21 cellular contexts compared by ENCODE assay signal in genomic region chr22:30233582-30233981, GRCh38. TPM values are rescaled to one million over a fixed set of nuclear protein-coding genes. Genes with fewer than 3 reads are reported as not detected.
"Had no signal": no experiment of that assay in that cellular context is flagged by ENCODE, and none has a peak within 500 bp of the region (broad histone marks: within the 10 kb centered on the region; RNA-seq: fewer than 3 reads in every experiment).

No MANE protein-coding gene starts in this region.

- H3K4me3 ChIP-seq: colonic mucosa, heart left ventricle, right atrium auricular region, stomach, thoracic aorta had no signal

- H3K27me3 ChIP-seq: colonic mucosa, right atrium auricular region had no signal

- H3K36me3 ChIP-seq: colonic mucosa, heart left ventricle, neutrophil, right atrium auricular region, stomach, thoracic aorta had no signal

- H3K27ac ChIP-seq: colonic mucosa, heart left ventricle, neutrophil, right atrium auricular region, stomach, thoracic aorta had no signal

- H3K4me1 ChIP-seq: colonic mucosa, heart left ventricle, right atrium auricular region had no signal

- DNase-seq: colonic mucosa; effector CD8-positive, alpha-beta T cell; foreskin melanocyte; heart left ventricle; hypothalamus; kidney glomerular epithelial cell; mammary epithelial cell; midbrain; nephron progenitor cell; posterior cingulate gyrus; small intestine; stimulated activated CD4-positive, alpha-beta T cell treated with anti-CD3 and anti-CD28 coated beads, Interleukin-12 subunit alpha, Interleukin-12 subunit beta, amount 100 ng/mL, for 4 hours; stimulated activated naive CD4-positive, alpha-beta T cell; stomach; substantia nigra had no signal

- H3K9me3 ChIP-seq: colonic mucosa, heart left ventricle, neutrophil, right atrium auricular region, stomach, thoracic aorta had no signal

RNA-seq across cellular contexts. Expression of gene OSM, which starts 33.1 kb away (rescaled TPM):
- total RNA-seq: dermis microvascular lymphatic vessel endothelial cell, glomerular endothelial cell, mammary epithelial cell, osteocyte had no signal
- polyA plus RNA-seq: mammary epithelial cell had no signal
